Comparison of ENCODE assay signal across 14 cellular contexts in genomic region chr21:35511298-35512162, GRCh38.
DNase-seq lines count a peak whose midpoint lies in the region; ATAC-seq and TF ChIP-seq lines count a peak whose summit lies in the region.
"Had no signal": no experiment of that assay in that cellular context is flagged by ENCODE, and none has a peak within 500 bp of the region (broad histone marks: within the 10 kb centered on the region; RNA-seq: fewer than 3 reads in every experiment).

No MANE protein-coding gene starts in this region.

- H4K12ac ChIP-seq in trophoblast cell (ENCODE audit: low read depth, low read length) = no peak overlapping the region

- H3K9me2 ChIP-seq in PC-9 (ENCODE audit: insufficient read depth) = no peaks in the 10 kb centered on the region

- H3F3A ChIP-seq in PC-9 (ENCODE audit: insufficient read depth, low read depth) = peaks cover 19% of the 10 kb centered on the region

- peak; percentile 28 for DNase-seq in stimulated activated CD4-positive, alpha-beta T cell treated with anti-CD3 and anti-CD28 coated beads, Interleukin-4, amount 100 ng/mL, for 1 hour
- no peak for DNase-seq in stimulated activated CD4-positive, alpha-beta T cell treated with anti-CD3 and anti-CD28 coated beads, Interleukin-4, amount 100 ng/mL, for 4 hours
- DNase-seq in PC-9 = peak; percentile 29 to 76
- DNase-seq in cardiac fibroblast (ENCODE audit: low read depth in 2 of 2) = peak; percentile 35 to 88
- DNase-seq in stromal cell of bone marrow (ENCODE audit: low read depth) = peak; percentile 29
- no peak for DNase-seq in trophoblast cell
- no peak for DNase-seq in SIG-M5 treated with dmso at 0.1 percent for 504 hours (lab: John Stamatoyannopoulos, UW; ENCODE audit: unreplicated experiment)
- DNase-seq: C1 segment of cervical spinal cord, dorsolateral prefrontal cortex, head of caudate nucleus, left ventricle myocardium inferior, NCI-H1092, NCI-H524 had no signal

- no CpG with 5 or more reads among the region's 6 CpGs for WGBS in trophoblast cell (ENCODE audit: extremely low coverage, insufficient coverage, insufficient read length)

- no peak overlapping the region for H3K9ac ChIP-seq in trophoblast cell (ENCODE audit: low read length)

- POLR2A ChIA-PET in PC-9 (lab: Charles Lee; ENCODE audit: unreplicated experiment) = no interaction called here

- peaks cover 42% of the 10 kb centered on the region for H3K4me1 ChIP-seq in PC-9 (replicated peaks; ENCODE audit: insufficient read depth)
- peaks cover 0 to 6% of the 10 kb centered on the region in 2 experiments for H3K4me1 ChIP-seq in trophoblast cell (ENCODE audit: control insufficient read depth in 1 of 2, insufficient read depth in 2 of 2, low read length in 2 of 2)
- H3K4me1 ChIP-seq: left ventricle myocardium inferior had no signal

- H3K14ac ChIP-seq in trophoblast cell (ENCODE audit: low read length) = no peak overlapping the region

- H3K36me3 ChIP-seq in PC-9 (ENCODE audit: low read depth) (no peaks in the 10 kb centered on the region), trophoblast cell (ENCODE audit: control insufficient read depth in 1 of 2, insufficient read depth in 2 of 2, low read length in 2 of 2) (no peaks in the 10 kb centered on the region)
- H3K36me3 ChIP-seq: left ventricle myocardium inferior had no signal

- H2BK5ac ChIP-seq in trophoblast cell (ENCODE audit: low read depth, low read length, poor library complexity) = no peak overlapping the region

- H2BK120ac ChIP-seq in trophoblast cell (ENCODE audit: insufficient read depth, low read length, poor library complexity) = no peak overlapping the region

- H3K79me2 ChIP-seq in PC-9 (ENCODE audit: low read depth) (no peaks in the 10 kb centered on the region), trophoblast cell (ENCODE audit: control insufficient read depth, insufficient read depth, low read length, poor library complexity) (no peaks in the 10 kb centered on the region)

- H3K4me2 ChIP-seq in PC-9 (peak overlapping the region; percentile 67), trophoblast cell (ENCODE audit: low read length) (no peak overlapping the region)

- H3K4ac ChIP-seq in trophoblast cell (ENCODE audit: low read depth, low read length) = no peak overlapping the region

- H3K18ac ChIP-seq in trophoblast cell (ENCODE audit: low read length) = no peak overlapping the region

- H4K8ac ChIP-seq in trophoblast cell (ENCODE audit: low read depth, low read length) = no peak overlapping the region

- H3K4me3 ChIP-seq in PC-9 (peak overlapping the region; percentile 28; the same call in 1 of the 2 replicates), cardiac fibroblast (replicated peaks in 1 of 2; ENCODE audit: low read depth in 2 of 2, low read length in 2 of 2) (no peak overlapping the region), trophoblast cell (ENCODE audit: low read depth, low read length) (no peak overlapping the region)
- H3K4me3 ChIP-seq: dorsolateral prefrontal cortex, left ventricle myocardium inferior had no signal

- H3K27me3 ChIP-seq in PC-9 (ENCODE audit: insufficient read depth, low read depth) = no peaks in the 10 kb centered on the region
- no peaks in the 10 kb centered on the region for H3K27me3 ChIP-seq in trophoblast cell (ENCODE audit: insufficient read depth, low read length)

- CTCF ChIA-PET in PC-9 (lab: Charles Lee) = interaction anchor here (0.6 to 0.7 kb wide), 3 partner anchors 137 to 615 kb away, joined by 3 to 6 read pairs (median 4); no protein-coding TSS in a partner anchor

- BruUV-seq in PC-9 (replicated peaks; lab: Mats Ljungman, UMichigan) = no TSS peak

- ATAC-seq in HG03378 (IDR thresholded peaks at IDR 0.05; ENCODE audit: unreplicated experiment) = no peak

- intact Hi-C loops in PC-9 (cut with micrococcal nuclease; ENCODE audit: unreplicated experiment) = loop anchor here (2.0 to 5.0 kb wide), 3 partner anchors 329 to 764 kb away; no protein-coding TSS in a partner anchor

- no peak overlapping the region for H4K91ac ChIP-seq in trophoblast cell (ENCODE audit: low read depth, low read length)

- no peaks in the 10 kb centered on the region for H3K9me3 ChIP-seq in PC-9 (ENCODE audit: insufficient read depth, low read depth)
- no peaks in the 10 kb centered on the region for H3K9me3 ChIP-seq in trophoblast cell (ENCODE audit: insufficient read depth, low read depth, low read length)
- H3K9me3 ChIP-seq: left ventricle myocardium inferior had no signal

- H3K79me1 ChIP-seq in trophoblast cell (ENCODE audit: low read length) = no peaks in the 10 kb centered on the region

- H2AFZ ChIP-seq in PC-9 = peak overlapping the region; percentile 68
- H2AFZ ChIP-seq in trophoblast cell (ENCODE audit: insufficient read depth, low read length, poor library complexity) = no peak overlapping the region

- H2BK12ac ChIP-seq in trophoblast cell (ENCODE audit: low read length) = no peak overlapping the region

- TF ChIP-seq CTCF in PC-9 (conservative IDR thresholded peaks at IDR 0.05) (no peak), cardiac fibroblast (IDR thresholded peaks at IDR 0.05; ENCODE audit: low read depth, low read length) (no peak)

- H3K27ac ChIP-seq in PC-9 (peak overlapping the region; percentile 97), trophoblast cell (ENCODE audit: low read depth, low read length) (no peak overlapping the region)
- H3K27ac ChIP-seq: dorsolateral prefrontal cortex, left ventricle myocardium inferior had no signal

- H4K20me1 ChIP-seq in PC-9 (ENCODE audit: insufficient read depth) = no peaks in the 10 kb centered on the region

- H2AK5ac ChIP-seq in trophoblast cell (ENCODE audit: low read length) = no peak overlapping the region

- no peak overlapping the region for H3K23ac ChIP-seq in trophoblast cell (ENCODE audit: low read length)

Comparison
In these comparisons a context has a peak if more than half of its experiments do, and no peak if none do; other contexts are left out.
1. DNase-seq: peak in stimulated activated CD4-positive, alpha-beta T cell treated with anti-CD3 and anti-CD28 coated beads, Interleukin-4, amount 100 ng/mL, for 1 hour (single experiment), PC-9 (2 of 2), cardiac fibroblast (2 of 2) and stromal cell of bone marrow (single experiment); none in stimulated activated CD4-positive, alpha-beta T cell treated with anti-CD3 and anti-CD28 coated beads, Interleukin-4, amount 100 ng/mL, for 4 hours (0 of 2), trophoblast cell (0 of 2) and SIG-M5 treated with dmso at 0.1 percent for 504 hours (single experiment).